Comparison of ENCODE assay signal across 1 cellular context in the genomic region with DNA sequence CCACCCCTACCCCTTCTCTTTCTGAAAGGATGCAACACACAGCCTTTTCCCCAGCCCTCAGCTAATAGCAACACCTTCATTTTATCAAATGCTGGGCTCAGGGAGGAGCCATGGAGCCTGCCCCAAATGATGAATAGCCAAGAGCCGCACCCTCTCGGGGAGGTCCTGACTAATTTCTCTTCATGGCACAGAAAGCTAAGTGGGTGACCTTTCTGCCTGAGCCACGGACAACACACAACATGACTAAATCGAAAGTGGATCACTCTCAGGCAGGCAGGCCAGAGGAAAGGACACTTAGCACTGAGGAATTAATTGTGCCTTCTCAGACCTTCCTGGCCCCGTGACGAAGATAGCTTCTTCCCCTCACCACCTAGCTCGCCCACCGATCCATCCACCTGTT.
TF ChIP-seq lines count a peak whose summit lies in the region.

No MANE protein-coding gene starts in this region.

TF ChIP-seq in A549, 52 proteins besides CTCF, POLR2A, EP300 and RAD21 (continued from another document):
- TF ChIP-seq, protein P1, sequence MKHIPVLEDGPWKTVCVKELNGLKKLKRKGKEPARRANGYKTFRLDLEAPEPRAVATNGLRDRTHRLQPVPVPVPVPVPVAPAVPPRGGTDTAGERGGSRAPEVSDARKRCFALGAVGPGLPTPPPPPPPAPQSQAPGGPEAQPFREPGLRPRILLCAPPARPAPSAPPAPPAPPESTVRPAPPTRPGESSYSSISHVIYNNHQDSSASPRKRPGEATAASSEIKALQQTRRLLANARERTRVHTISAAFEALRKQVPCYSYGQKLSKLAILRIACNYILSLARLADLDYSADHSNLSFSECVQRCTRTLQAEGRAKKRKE (CRISPR knock-in tag; IDR thresholded peaks at IDR 0.05; ENCODE audit: low read depth): no peak
- TF ChIP-seq, protein P2, sequence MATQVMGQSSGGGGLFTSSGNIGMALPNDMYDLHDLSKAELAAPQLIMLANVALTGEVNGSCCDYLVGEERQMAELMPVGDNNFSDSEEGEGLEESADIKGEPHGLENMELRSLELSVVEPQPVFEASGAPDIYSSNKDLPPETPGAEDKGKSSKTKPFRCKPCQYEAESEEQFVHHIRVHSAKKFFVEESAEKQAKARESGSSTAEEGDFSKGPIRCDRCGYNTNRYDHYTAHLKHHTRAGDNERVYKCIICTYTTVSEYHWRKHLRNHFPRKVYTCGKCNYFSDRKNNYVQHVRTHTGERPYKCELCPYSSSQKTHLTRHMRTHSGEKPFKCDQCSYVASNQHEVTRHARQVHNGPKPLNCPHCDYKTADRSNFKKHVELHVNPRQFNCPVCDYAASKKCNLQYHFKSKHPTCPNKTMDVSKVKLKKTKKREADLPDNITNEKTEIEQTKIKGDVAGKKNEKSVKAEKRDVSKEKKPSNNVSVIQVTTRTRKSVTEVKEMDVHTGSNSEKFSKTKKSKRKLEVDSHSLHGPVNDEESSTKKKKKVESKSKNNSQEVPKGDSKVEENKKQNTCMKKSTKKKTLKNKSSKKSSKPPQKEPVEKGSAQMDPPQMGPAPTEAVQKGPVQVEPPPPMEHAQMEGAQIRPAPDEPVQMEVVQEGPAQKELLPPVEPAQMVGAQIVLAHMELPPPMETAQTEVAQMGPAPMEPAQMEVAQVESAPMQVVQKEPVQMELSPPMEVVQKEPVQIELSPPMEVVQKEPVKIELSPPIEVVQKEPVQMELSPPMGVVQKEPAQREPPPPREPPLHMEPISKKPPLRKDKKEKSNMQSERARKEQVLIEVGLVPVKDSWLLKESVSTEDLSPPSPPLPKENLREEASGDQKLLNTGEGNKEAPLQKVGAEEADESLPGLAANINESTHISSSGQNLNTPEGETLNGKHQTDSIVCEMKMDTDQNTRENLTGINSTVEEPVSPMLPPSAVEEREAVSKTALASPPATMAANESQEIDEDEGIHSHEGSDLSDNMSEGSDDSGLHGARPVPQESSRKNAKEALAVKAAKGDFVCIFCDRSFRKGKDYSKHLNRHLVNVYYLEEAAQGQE (IDR thresholded peaks at IDR 0.05): no peak
- TF ChIP-seq ZSCAN20 (CRISPR knock-in tag; IDR thresholded peaks at IDR 0.05) (no peak), CHD2 (IDR thresholded peaks at IDR 0.05; ENCODE audit: low read length, partially characterized antibody) (no peak), HOXB5 (CRISPR knock-in tag; IDR thresholded peaks at IDR 0.05) (no peak), TP53 (CRISPR knock-in tag; IDR thresholded peaks at IDR 0.05) (no peak)
- TF ChIP-seq, protein P3, sequence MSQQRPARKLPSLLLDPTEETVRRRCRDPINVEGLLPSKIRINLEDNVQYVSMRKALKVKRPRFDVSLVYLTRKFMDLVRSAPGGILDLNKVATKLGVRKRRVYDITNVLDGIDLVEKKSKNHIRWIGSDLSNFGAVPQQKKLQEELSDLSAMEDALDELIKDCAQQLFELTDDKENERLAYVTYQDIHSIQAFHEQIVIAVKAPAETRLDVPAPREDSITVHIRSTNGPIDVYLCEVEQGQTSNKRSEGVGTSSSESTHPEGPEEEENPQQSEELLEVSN (IDR thresholded peaks at IDR 0.05; ENCODE audit: borderline replicate concordance, low read depth): no peak
